24 cellular contexts compared by ENCODE assay signal in genomic region chr3:178735032-178735674, GRCh38.
"Had no signal": no experiment of that assay in that cellular context is flagged by ENCODE, and none has a peak within 500 bp of the region (broad histone marks: within the 10 kb centered on the region; RNA-seq: fewer than 3 reads in every experiment).

No MANE protein-coding gene starts in this region.

- H3K36me3 ChIP-seq: neutrophil, pancreas, right lobe of liver, thoracic aorta, upper lobe of right lung had no signal

- DNase-seq: activated CD4-positive, alpha-beta T cell treated with anti-CD3 and anti-CD28 coated beads, Interleukin-2, amount 10 ng/mL, durations not matched to agents 7 days and 5 days; activated CD8-positive, alpha-beta T cell treated with anti-CD3 and anti-CD28 coated beads, Interleukin-2, amount 10 ng/mL, durations not matched to agents 7 days and 5 days; activated naive CD4-positive, alpha-beta T cell; activated naive CD8-positive, alpha-beta T cell treated with anti-CD3 and anti-CD28 coated beads, Interleukin-2, amount 10 ng/mL, durations not matched to agents 7 days and 5 days; activated T-cell treated with anti-CD3 and anti-CD28 coated beads, Interleukin-2, amount 50 U/mL, for 4 hours; amniotic stem cell; immature natural killer cell; pancreas; psoas muscle; right lobe of liver; small intestine; stimulated activated CD4-positive, alpha-beta T cell treated with anti-CD3 and anti-CD28 coated beads, Interleukin-2, amount 100 ng/mL, for 48 hours; stimulated activated CD8-positive, alpha-beta memory T cell treated with anti-CD3 and anti-CD28 coated beads, Interleukin-4, amount 100 ng/mL, for 48 hours; stimulated activated naive CD4-positive, alpha-beta T cell; SW 1271; T-helper 17 cell; upper lobe of right lung had no signal

- H3K4me3 ChIP-seq: pancreas, psoas muscle, right lobe of liver, SK-N-MC, thoracic aorta, upper lobe of right lung had no signal

- H3K27ac ChIP-seq: epithelial cell of prostate, neutrophil, pancreas, psoas muscle, right lobe of liver, SK-N-MC, thoracic aorta, upper lobe of right lung had no signal

- H3K9me3 ChIP-seq: neutrophil, pancreas, psoas muscle, right lobe of liver, thoracic aorta, upper lobe of right lung had no signal

- H3K27me3 ChIP-seq: neutrophil, pancreas, right lobe of liver, upper lobe of right lung had no signal

- H3K36me3 Mint-ChIP-seq: activated naive CD8-positive, alpha-beta T cell treated with anti-CD3 and anti-CD28 coated beads, Interleukin-2, amount 10 ng/mL, durations not matched to agents 7 days and 5 days; immature natural killer cell had no signal

- H3K27ac Mint-ChIP-seq: activated CD4-positive, alpha-beta T cell treated with anti-CD3 and anti-CD28 coated beads, Interleukin-2, amount 10 ng/mL, durations not matched to agents 7 days and 5 days; activated CD8-positive, alpha-beta T cell treated with anti-CD3 and anti-CD28 coated beads, Interleukin-2, amount 10 ng/mL, durations not matched to agents 7 days and 5 days; activated naive CD8-positive, alpha-beta T cell treated with anti-CD3 and anti-CD28 coated beads, Interleukin-2, amount 10 ng/mL, durations not matched to agents 7 days and 5 days; activated T-helper 2 cell treated with anti-CD3 and anti-CD28 coated beads, Interferon-gamma antibody, Interleukin-2, Interleukin-4, amounts not matched to agents 10 μg/mL and 5 μg/mL and 100 μg/mL, durations not matched to agents 14 hours and 24 hours and 36 hours; immature natural killer cell; T-helper 17 cell had no signal

- H3K4me1 ChIP-seq: pancreas, psoas muscle, right lobe of liver, upper lobe of right lung had no signal

- ATAC-seq: activated CD4-positive, CD25-positive, alpha-beta regulatory T cell treated with anti-CD3 and anti-CD28 coated beads, Interleukin-2, amount 50 U/mL, for 24 hours; activated CD8-positive, alpha-beta T cell treated with anti-CD3 and anti-CD28 coated beads, Interleukin-2, amount 10 ng/mL, durations not matched to agents 7 days and 5 days; activated T-cell treated with anti-CD3 and anti-CD28 coated beads, Interleukin-2, amount 50 U/mL, for 4 hours; pancreas; psoas muscle; right lobe of liver; T-helper 17 cell; upper lobe of right lung had no signal

- H3K9me3 Mint-ChIP-seq: activated CD4-positive, alpha-beta T cell treated with anti-CD3 and anti-CD28 coated beads, Interleukin-2, amount 10 ng/mL, durations not matched to agents 7 days and 5 days; activated naive CD8-positive, alpha-beta T cell treated with anti-CD3 and anti-CD28 coated beads, Interleukin-2, amount 10 ng/mL, durations not matched to agents 7 days and 5 days; activated T-cell treated with anti-CD3 and anti-CD28 coated beads, Interleukin-2, amount 50 U/mL, for 4 hours; activated T-helper 2 cell treated with anti-CD3 and anti-CD28 coated beads, Interferon-gamma antibody, Interleukin-2, Interleukin-4, amounts not matched to agents 10 μg/mL and 5 μg/mL and 100 μg/mL, durations not matched to agents 14 hours and 24 hours and 36 hours; nephron had no signal

- H3K4me1 Mint-ChIP-seq: activated CD4-positive, alpha-beta T cell treated with anti-CD3 and anti-CD28 coated beads, Interleukin-2, amount 10 ng/mL, durations not matched to agents 7 days and 5 days; activated naive CD8-positive, alpha-beta T cell treated with anti-CD3 and anti-CD28 coated beads, Interleukin-2, amount 10 ng/mL, durations not matched to agents 7 days and 5 days; immature natural killer cell; nephron; T-helper 17 cell had no signal

- H3K4me3 Mint-ChIP-seq: activated CD4-positive, alpha-beta T cell treated with anti-CD3 and anti-CD28 coated beads, Interleukin-2, amount 10 ng/mL, durations not matched to agents 7 days and 5 days; activated CD8-positive, alpha-beta T cell treated with anti-CD3 and anti-CD28 coated beads, Interleukin-2, amount 10 ng/mL, durations not matched to agents 7 days and 5 days; activated naive CD8-positive, alpha-beta T cell treated with anti-CD3 and anti-CD28 coated beads, Interleukin-2, amount 10 ng/mL, durations not matched to agents 7 days and 5 days; activated T-cell treated with anti-CD3 and anti-CD28 coated beads, Interleukin-2, amount 50 U/mL, for 4 hours; immature natural killer cell; nephron; T-helper 17 cell had no signal

- H3K27me3 Mint-ChIP-seq: activated CD4-positive, alpha-beta T cell treated with anti-CD3 and anti-CD28 coated beads, Interleukin-2, amount 10 ng/mL, durations not matched to agents 7 days and 5 days; activated naive CD8-positive, alpha-beta T cell treated with anti-CD3 and anti-CD28 coated beads, Interleukin-2, amount 10 ng/mL, durations not matched to agents 7 days and 5 days; T-helper 17 cell had no signal
